In genomic region chr2:183248866-183249567, GRCh38 we compare ENCODE assay signal across 9 cellular contexts.
DNase-seq lines count a peak whose midpoint lies in the region; ATAC-seq and TF ChIP-seq lines count a peak whose summit lies in the region.
"Had no signal": no experiment of that assay in that cellular context is flagged by ENCODE, and none has a peak within 500 bp of the region (broad histone marks: within the 10 kb centered on the region; RNA-seq: fewer than 3 reads in every experiment).

No MANE protein-coding gene starts in this region.

- peaks cover 1% of the 10 kb centered on the region for H3K27me3 Mint-ChIP-seq in endothelial cell (ENCODE audit: unreplicated experiment)

- peak; percentile 13 for DNase-seq in DMS79 treated with DMSO at 0.1 percent for 48 hours (lab: John Stamatoyannopoulos, UW)
- no peak for DNase-seq in DMS79 (lab: John Stamatoyannopoulos, UW)
- DNase-seq in NCI-H82 (lab: John Stamatoyannopoulos, UW), result peak; percentile 75
- DNase-seq in endothelial cell (ENCODE audit: low spot score), result no peak
- DNase-seq in osteoblast (ENCODE audit: insufficient read length, low spot score, missing footprints), result no peak
- DNase-seq in GOT3 (lab: John Stamatoyannopoulos, UW), result no peak
- no peak for DNase-seq in ecto neural progenitor cell (ENCODE audit: low spot score)

- ATAC-seq in HG02973 (IDR thresholded peaks at IDR 0.05; ENCODE audit: unreplicated experiment), result peak; percentile 83

- no peaks in the 10 kb centered on the region for H3K9me3 ChIP-seq in osteoblast (ENCODE audit: low read depth, low read length)
- H3K9me3 ChIP-seq: BLaER1 had no signal

- H3K4me1 ChIP-seq in osteoblast (ENCODE audit: insufficient read depth, low read length), result no peaks in the 10 kb centered on the region
- H3K4me1 ChIP-seq: BLaER1 had no signal

- H2AFZ ChIP-seq in osteoblast (ENCODE audit: low read length), result no peak overlapping the region

- H3K4me3 ChIP-seq in osteoblast (ENCODE audit: insufficient read depth, low read length), result no peak overlapping the region
- H3K4me3 ChIP-seq: BLaER1 had no signal

- no peaks in the 10 kb centered on the region for H3K36me3 ChIP-seq in osteoblast (ENCODE audit: insufficient read depth, low read length)
- H3K36me3 ChIP-seq: BLaER1 had no signal

- no peaks in the 10 kb centered on the region for H4K20me1 ChIP-seq in osteoblast (ENCODE audit: insufficient read depth, low read length)
- H4K20me1 ChIP-seq: BLaER1 had no signal

- H3K9me3 Mint-ChIP-seq in endothelial cell (ENCODE audit: unreplicated experiment), result no peaks in the 10 kb centered on the region

- no peaks in the 10 kb centered on the region for H3K79me2 ChIP-seq in osteoblast (ENCODE audit: insufficient read depth, low read length)

- peaks cover 4% of the 10 kb centered on the region for H3K4me1 Mint-ChIP-seq in endothelial cell (ENCODE audit: unreplicated experiment)

- no peak overlapping the region for H3K4me2 ChIP-seq in osteoblast (ENCODE audit: insufficient read depth, low read length)
- H3K4me2 ChIP-seq: BLaER1 had no signal

- H3K4me3 Mint-ChIP-seq in endothelial cell (ENCODE audit: unreplicated experiment), result no peak overlapping the region

- H3K27me3 ChIP-seq in osteoblast (ENCODE audit: insufficient read depth, low read length), result no peaks in the 10 kb centered on the region
- H3K27me3 ChIP-seq: BLaER1 had no signal

- H3K27ac Mint-ChIP-seq in endothelial cell (ENCODE audit: unreplicated experiment), result no peak overlapping the region

- peaks cover 3% of the 10 kb centered on the region for H3K36me3 Mint-ChIP-seq in endothelial cell (ENCODE audit: low read depth, unreplicated experiment)

- peak; percentile 74 for TF ChIP-seq CTCF in endothelial cell (IDR thresholded peaks at IDR 0.05; ENCODE audit: unreplicated experiment)
- peak; percentile 58 for TF ChIP-seq CTCF in osteoblast (IDR thresholded peaks at IDR 0.05; ENCODE audit: extremely low read depth, low read depth, low read length)

- no peak overlapping the region for H3K27ac ChIP-seq in osteoblast (ENCODE audit: low read depth, low read length)
- H3K27ac ChIP-seq: BLaER1 had no signal

Comparison
In these comparisons a context has a peak if more than half of its experiments do, and no peak if none do; other contexts are left out.
1. DNase-seq: peak in DMS79 treated with DMSO at 0.1 percent for 48 hours (single experiment) and NCI-H82 (single experiment); none in DMS79 (single experiment), endothelial cell (single experiment), osteoblast (single experiment), GOT3 (single experiment) and ecto neural progenitor cell (single experiment).